ENCODE assay signal across 8 cellular contexts in the genomic region with DNA sequence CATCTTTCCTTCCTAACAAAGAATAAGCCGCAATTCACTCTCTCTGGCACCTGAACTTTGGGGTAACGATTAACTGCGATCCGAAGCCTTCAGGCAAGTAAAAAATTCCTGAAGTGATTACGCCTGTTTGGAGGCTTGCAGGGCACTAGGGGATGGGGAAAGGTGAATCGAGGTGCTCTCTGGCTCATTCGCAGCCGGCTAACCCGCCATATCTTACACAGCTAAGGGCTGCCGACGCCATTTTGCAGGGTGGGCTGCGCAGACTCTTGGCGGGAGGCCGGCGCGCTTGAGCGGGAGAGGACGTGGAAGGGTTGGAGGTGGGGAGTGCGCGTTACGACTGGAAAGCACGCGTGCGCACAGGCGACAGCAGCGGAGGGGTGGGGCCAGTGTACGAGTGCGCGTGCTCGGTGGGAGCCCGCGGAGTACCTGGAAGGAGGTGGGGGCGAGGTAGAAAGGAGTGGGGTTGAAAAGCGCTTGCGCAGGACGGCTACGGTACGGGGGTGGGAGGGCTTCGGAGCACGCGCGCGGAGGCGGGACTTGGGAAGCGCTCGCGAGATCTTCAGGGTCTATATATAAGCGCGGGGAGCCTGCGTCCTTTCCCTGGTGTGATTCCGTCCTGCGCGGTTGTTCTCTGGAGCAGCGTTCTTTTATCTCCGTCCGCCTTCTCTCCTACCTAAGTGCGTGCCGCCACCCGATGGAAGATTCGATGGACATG. TPM values are rescaled to one million over a fixed set of nuclear protein-coding genes. Genes with fewer than 3 reads are reported as not detected.
A peak's percentile ranks its signal among the peaks of the same experiment; 100 is the strongest.
DNase-seq lines count a peak whose midpoint lies in the region; TF ChIP-seq lines count a peak whose summit lies in the region.

A gene with protein sequence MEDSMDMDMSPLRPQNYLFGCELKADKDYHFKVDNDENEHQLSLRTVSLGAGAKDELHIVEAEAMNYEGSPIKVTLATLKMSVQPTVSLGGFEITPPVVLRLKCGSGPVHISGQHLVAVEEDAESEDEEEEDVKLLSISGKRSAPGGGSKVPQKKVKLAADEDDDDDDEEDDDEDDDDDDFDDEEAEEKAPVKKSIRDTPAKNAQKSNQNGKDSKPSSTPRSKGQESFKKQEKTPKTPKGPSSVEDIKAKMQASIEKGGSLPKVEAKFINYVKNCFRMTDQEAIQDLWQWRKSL (plus strand): TSS at position 595 of the 715 bp plus-strand sequence. CDS start 100 bp downstream, at position 695.

- peak within 1 kb of the TSS; percentile 76 for H3K4me3 ChIP-seq in effector memory CD4-positive, alpha-beta T cell (ENCODE audit: insufficient read depth, low read depth, low read length, poor library complexity, severe bottlenecking)

- CTCF ChIA-PET in activated CD8-positive, alpha-beta memory T cell treated with anti-CD3 and anti-CD28 coated beads for 36 hours (lab: Charles Lee), result interaction anchor here (1.3 kb wide), 1 partner anchor 11 kb away, joined by 3 read pairs; no protein-coding TSS in a partner anchor

- H3K36me3 ChIP-seq in effector memory CD4-positive, alpha-beta T cell (ENCODE audit: control insufficient read depth, insufficient read depth, low read length), result no peaks in the 10 kb centered on the region

- POLR2A ChIA-PET in activated CD8-positive, alpha-beta memory T cell treated with anti-CD3 and anti-CD28 coated beads for 36 hours (lab: Charles Lee), result interaction anchor here (0.6 to 1.6 kb wide), 6 partner anchors 16 to 1446 kb away, joined by 3 to 5 read pairs (median 4); no protein-coding TSS in a partner anchor

- H3K27me3 ChIP-seq in effector memory CD4-positive, alpha-beta T cell (replicated peaks; ENCODE audit: control insufficient read depth, insufficient read depth, low read length, poor library complexity, severe bottlenecking), result no peaks in the 10 kb centered on the region

- peak within 1 kb of the TSS; percentile 84 for H3K27ac ChIP-seq in effector memory CD4-positive, alpha-beta T cell (ENCODE audit: insufficient read depth, low read length, poor library complexity, severe bottlenecking)

- TF ChIP-seq CTCF in GM20000 (IDR thresholded peaks at IDR 0.05; ENCODE audit: extremely low read depth, missing control alignments), result no peak

- DNase-seq in CMK (ENCODE audit: low read depth), result peak; percentile 96
- DNase-seq in GM20000 (ENCODE audit: low spot score), result peak; percentile 98
- peak; percentile 96 for DNase-seq in HT-29 (ENCODE audit: low spot score)
- DNase-seq in NOMO-1 (lab: John Stamatoyannopoulos, UW; ENCODE audit: unreplicated experiment in 2 of 2), result peak; percentile 99
- DNase-seq in effector memory CD4-positive, alpha-beta T cell, result peak; percentile 94 to 98 (median 96)
- peak; percentile 99 to 100 for DNase-seq in lung microvascular endothelial cell (ENCODE audit: low read depth in 2 of 2)
- peak; percentile 95 to 98 (median 96) for DNase-seq in stimulated activated CD4-positive, alpha-beta T cell treated with anti-CD3 and anti-CD28 coated beads, TNF-alpha, amount 100 ng/mL, for 48 hours (ENCODE audit: low read depth in 3 of 3)

- H3K4me1 ChIP-seq in effector memory CD4-positive, alpha-beta T cell (ENCODE audit: control insufficient read depth, insufficient read depth, low read length, poor library complexity, severe bottlenecking), result peaks cover 15% of the 10 kb centered on the region

- no peaks in the 10 kb centered on the region for H3K9me3 ChIP-seq in effector memory CD4-positive, alpha-beta T cell (ENCODE audit: control insufficient read depth, low read length)

RNA-seq across cellular contexts. Expression of the gene that starts here (rescaled TPM):
- total RNA-seq in HT-29 (2014; rRNA removed; shearing (Covaris generic)), result 896 and 936 TPM in 2 replicates
- 1,000 to 10,000 TPM; 4,582 to 4,673 TPM for total RNA-seq in activated CD8-positive, alpha-beta memory T cell treated with anti-CD3 and anti-CD28 coated beads for 36 hours
- 609 and 839 TPM in 2 replicates for total RNA-seq in lung microvascular endothelial cell

Comparison
In these comparisons a context has a peak if more than half of its experiments do, and no peak if none do; other contexts are left out.
1. Peak in every context shown above with its lines: DNase-seq, H3K4me3 ChIP-seq and H3K27ac ChIP-seq.